9 cellular contexts compared by ENCODE assay signal in the genomic region with DNA sequence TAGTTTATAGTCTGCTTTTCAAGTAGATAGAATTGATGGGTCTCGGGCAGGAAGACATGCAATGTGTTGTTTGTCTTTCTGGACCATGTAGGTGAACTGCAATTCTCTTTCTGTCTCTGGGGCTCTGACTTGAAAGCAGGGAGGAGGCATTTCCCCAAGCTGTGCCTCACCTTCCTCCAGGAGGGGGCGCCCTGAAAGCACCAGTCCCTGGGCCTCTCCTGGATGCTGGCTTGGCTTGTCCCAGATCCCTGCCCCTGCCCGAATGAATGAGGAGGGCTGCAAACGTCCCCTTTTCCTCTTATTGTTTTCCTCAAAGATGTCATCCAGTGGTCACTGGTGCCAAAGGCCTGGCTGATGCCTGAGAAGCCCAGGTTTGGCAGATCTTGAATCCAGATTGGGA.
DNase-seq lines count a peak whose midpoint lies in the region; TF ChIP-seq lines count a peak whose summit lies in the region.
"Had no signal": no experiment of that assay in that cellular context is flagged by ENCODE, and none has a peak within 500 bp of the region (broad histone marks: within the 10 kb centered on the region; RNA-seq: fewer than 3 reads in every experiment).

No MANE protein-coding gene starts in this region.

- H3K27me3 Mint-ChIP-seq in immature natural killer cell (ENCODE audit: low read depth in 3 of 3) = peaks cover 0 to 6% (median 0%) of the 10 kb centered on the region in 3 donors

- H3K4me3 Mint-ChIP-seq in immature natural killer cell = no peak overlapping the region

- H3K9me2 ChIP-seq in OCI-LY1 (ENCODE audit: low read depth, low read length) = no peaks in the 10 kb centered on the region

- no peaks in the 10 kb centered on the region for H3F3A ChIP-seq in OCI-LY1 (ENCODE audit: insufficient read depth, low read length)

- H3K79me2 ChIP-seq in OCI-LY1 (ENCODE audit: insufficient read depth, low read length) = no peaks in the 10 kb centered on the region

- H3K4me2 ChIP-seq in OCI-LY1 (ENCODE audit: low read length) = no peak overlapping the region

- H3K27me3 ChIP-seq in OCI-LY1 (ENCODE audit: insufficient read depth, low read length) = no peaks in the 10 kb centered on the region

- TF ChIP-seq CTCF in AG04449 (IDR thresholded peaks at IDR 0.05; ENCODE audit: insufficient read depth, low read length, missing control alignments) (peak; percentile 45), GM12865 (IDR thresholded peaks at IDR 0.05; ENCODE audit: insufficient read depth, low read depth, low read length, missing control alignments) (peak; percentile 33), OCI-LY1 (IDR thresholded peaks at IDR 0.05; ENCODE audit: low read length) (peak; percentile 55), foreskin fibroblast (IDR thresholded peaks at IDR 0.05; ENCODE audit: low read depth, low read length) (peak; percentile 26)

- no peaks in the 10 kb centered on the region for H3K9me3 ChIP-seq in OCI-LY1 (ENCODE audit: low read length)

- no peak overlapping the region for H2AFZ ChIP-seq in OCI-LY1 (ENCODE audit: low read length)

- POLR2A ChIA-PET in AG04449 (lab: Yijun Ruan, JAX) = no interaction called here

- no peaks in the 10 kb centered on the region for H3K9me3 Mint-ChIP-seq in immature natural killer cell

- no peaks in the 10 kb centered on the region for H3K4me1 ChIP-seq in OCI-LY1 (ENCODE audit: insufficient read depth, low read length, severe bottlenecking)

- no peak overlapping the region for H3K27ac ChIP-seq in OCI-LY1 (ENCODE audit: low read depth, low read length, poor library complexity, severe bottlenecking)

- no peak overlapping the region for H3K9ac ChIP-seq in OCI-LY1 (ENCODE audit: low read length)

- no peaks in the 10 kb centered on the region for H3K36me3 ChIP-seq in OCI-LY1 (ENCODE audit: insufficient read depth, low read length)

- CTCF ChIA-PET in AG04449 (lab: Yijun Ruan, JAX) = interaction anchor here (0.9 kb wide), 1 partner anchor 13 kb away, joined by 4 read pairs; no protein-coding TSS in a partner anchor

- H3K4me3 ChIP-seq in AG04449 (ENCODE audit: low read depth, low read length) (no peak overlapping the region), GM12865 (ENCODE audit: low read depth, low read length) (no peak overlapping the region), OCI-LY1 (ENCODE audit: low read depth, low read length, poor library complexity, severe bottlenecking) (no peak overlapping the region), foreskin fibroblast (ENCODE audit: low read depth in 1 of 2, low read length in 2 of 2) (no peak overlapping the region)

- H4K20me1 ChIP-seq in OCI-LY1 (ENCODE audit: insufficient read depth, low read length) = no peaks in the 10 kb centered on the region

- no peak overlapping the region for H3K27ac Mint-ChIP-seq in immature natural killer cell

- DNase-seq in AG04449 (ENCODE audit: low read depth, low spot score) = no peak
- DNase-seq in GM12865 (ENCODE audit: low read depth) = peak; percentile 17
- peak in 1 of 2 donors; percentile 9 for DNase-seq in foreskin fibroblast
- DNase-seq in immature natural killer cell = no peak
- DNase-seq in SKM-1 treated with dmso at 0.1 percent for 144 hours (lab: John Stamatoyannopoulos, UW; ENCODE audit: unreplicated experiment) = no peak
- DNase-seq in activated CD4-positive, CD25-positive, alpha-beta regulatory T cell treated with anti-CD3 and anti-CD28 coated beads, Interleukin-2, amount 50 U/mL, for 72 hours = no peak
- no peak for DNase-seq in NCI-H1092 (lab: John Stamatoyannopoulos, UW)
- DNase-seq: effector CD8-positive, alpha-beta T cell had no signal

- H3K36me3 Mint-ChIP-seq in immature natural killer cell = no peaks in the 10 kb centered on the region

- no peaks in the 10 kb centered on the region for H3K4me1 Mint-ChIP-seq in immature natural killer cell
